In the genomic region with DNA sequence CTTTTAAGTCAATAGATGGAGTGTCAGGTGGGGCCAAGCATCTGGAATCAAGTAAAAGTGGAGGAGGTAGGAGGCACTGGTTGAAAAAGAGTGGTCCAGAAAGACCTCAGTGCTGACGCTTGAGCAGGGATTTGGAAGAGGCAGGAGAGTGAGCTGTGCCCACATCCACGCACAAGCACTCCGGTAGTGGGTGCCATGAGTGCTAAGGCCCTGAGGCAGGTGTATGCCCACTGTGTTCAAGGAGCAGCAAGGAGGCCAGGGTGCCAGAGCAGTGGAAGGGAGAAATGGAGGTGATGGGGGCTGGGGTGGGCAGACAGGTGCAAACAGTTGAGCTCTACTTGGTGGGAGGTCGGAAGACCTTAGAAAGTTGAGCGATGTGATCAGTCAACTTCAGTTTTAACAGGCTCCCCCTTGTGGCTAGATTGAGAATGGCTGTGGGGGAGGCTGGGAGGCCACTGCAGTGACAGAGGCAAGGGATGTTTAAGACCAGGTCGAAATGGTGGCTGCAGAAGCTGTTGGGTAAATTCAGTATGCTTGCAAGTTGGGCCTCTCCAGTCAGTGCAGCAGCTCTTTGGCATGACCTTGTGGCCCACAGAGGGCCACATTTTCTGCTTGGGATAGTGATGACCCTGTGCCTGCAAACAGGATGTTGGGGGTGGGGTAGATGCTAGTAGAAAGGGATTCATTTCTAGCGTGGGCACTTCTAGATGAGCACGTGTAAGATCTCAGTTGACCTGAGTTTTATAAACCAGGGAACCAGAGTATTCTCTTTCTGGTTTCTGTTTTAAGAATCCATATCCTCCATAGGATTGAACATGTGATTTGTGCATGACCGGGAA, we compare ENCODE assay signal across 9 cellular contexts. TPM values are rescaled to one million over a fixed set of nuclear protein-coding genes. Genes with fewer than 3 reads are reported as not detected.
A peak's percentile ranks its signal among the peaks of the same experiment; 100 is the strongest.
DNase-seq lines count a peak whose midpoint lies in the region; ATAC-seq and TF ChIP-seq lines count a peak whose summit lies in the region.
"Had no signal": no experiment of that assay in that cellular context is flagged by ENCODE, and none has a peak within 500 bp of the region (broad histone marks: within the 10 kb centered on the region; RNA-seq: fewer than 3 reads in every experiment).

No MANE protein-coding gene starts in this region.

- H3K4me1 Mint-ChIP-seq in natural killer cell treated with Interleukin-12 subunit alpha and Interleukin-12 subunit beta and Interleukin-15 and Interleukin-18, amount 100 ng/mL, for 72 hours (ENCODE audit: low read depth in 2 of 2), result peaks cover 41 to 43% of the 10 kb centered on the region in 2 donors
- peaks cover 55% of the 10 kb centered on the region for H3K4me1 Mint-ChIP-seq in stimulated activated naive CD8-positive, alpha-beta T cell treated with anti-CD3 and anti-CD28 coated beads, Interleukin-15, amount 100 ng/mL, for 72 hours

- TF ChIP-seq POLR2A in erythroblast (IDR thresholded peaks at IDR 0.05; ENCODE audit: low read length), result no peak

- no peaks in the 10 kb centered on the region for H3K9me3 Mint-ChIP-seq in natural killer cell treated with Interleukin-12 subunit alpha and Interleukin-12 subunit beta and Interleukin-15 and Interleukin-18, amount 100 ng/mL, for 72 hours
- no peaks in the 10 kb centered on the region for H3K9me3 Mint-ChIP-seq in stimulated activated naive CD8-positive, alpha-beta T cell treated with anti-CD3 and anti-CD28 coated beads, Interleukin-15, amount 100 ng/mL, for 72 hours

- peaks cover 0 to 4% of the 10 kb centered on the region in 2 donors for H3K27me3 Mint-ChIP-seq in natural killer cell treated with Interleukin-12 subunit alpha and Interleukin-12 subunit beta and Interleukin-15 and Interleukin-18, amount 100 ng/mL, for 72 hours
- no peaks in the 10 kb centered on the region for H3K27me3 Mint-ChIP-seq in stimulated activated naive CD8-positive, alpha-beta T cell treated with anti-CD3 and anti-CD28 coated beads, Interleukin-15, amount 100 ng/mL, for 72 hours

- DNase-seq in SIG-M5 treated with dmso at 0.1 percent for 504 hours (lab: John Stamatoyannopoulos, UW; ENCODE audit: unreplicated experiment), result peak; percentile 40
- no peak for DNase-seq in SIG-M5 (lab: John Stamatoyannopoulos, UW)
- DNase-seq in NCI-H69 (lab: John Stamatoyannopoulos, UW), result peak; percentile 37
- peak; percentile 47 for DNase-seq in activated CD8-positive, alpha-beta memory T cell treated with anti-CD3 and anti-CD28 coated beads, Interleukin-2, amount 50 U/mL, for 1 hour (ENCODE audit: extremely low read depth)
- DNase-seq in erythroblast (lab: John Stamatoyannopoulos, UW), result peak; percentile 60 to 77
- DNase-seq in natural killer cell treated with Interleukin-12 subunit alpha and Interleukin-12 subunit beta and Interleukin-15 and Interleukin-18, amount 100 ng/mL, for 72 hours (ENCODE audit: low spot score), result peak; percentile 79
- DNase-seq in stimulated activated naive CD8-positive, alpha-beta T cell treated with anti-CD3 and anti-CD28 coated beads, Interleukin-15, amount 100 ng/mL, for 72 hours, result peak; percentile 75 to 79

- ATAC-seq in natural killer cell treated with Interleukin-12 subunit alpha and Interleukin-12 subunit beta and Interleukin-15 and Interleukin-18, amount 100 ng/mL, for 72 hours, result peak; percentile 67 to 78
- peak; percentile 79 for ATAC-seq in stimulated activated naive CD8-positive, alpha-beta T cell treated with anti-CD3 and anti-CD28 coated beads, Interleukin-15, amount 100 ng/mL, for 72 hours
- no peak for ATAC-seq in GM19023 (IDR thresholded peaks at IDR 0.05; ENCODE audit: unreplicated experiment)

- H3K27ac Mint-ChIP-seq in natural killer cell treated with Interleukin-12 subunit alpha and Interleukin-12 subunit beta and Interleukin-15 and Interleukin-18, amount 100 ng/mL, for 72 hours, result peak overlapping the region; percentile 33 to 71
- peak overlapping the region in 1 of 2 donors; percentile 13 for H3K27ac Mint-ChIP-seq in stimulated activated naive CD8-positive, alpha-beta T cell treated with anti-CD3 and anti-CD28 coated beads, Interleukin-15, amount 100 ng/mL, for 72 hours

- peak overlapping the region; percentile 62 for H3K4me3 Mint-ChIP-seq in natural killer cell treated with Interleukin-12 subunit alpha and Interleukin-12 subunit beta and Interleukin-15 and Interleukin-18, amount 100 ng/mL, for 72 hours
- peak overlapping the region in 1 of 2 donors; percentile 34 for H3K4me3 Mint-ChIP-seq in stimulated activated naive CD8-positive, alpha-beta T cell treated with anti-CD3 and anti-CD28 coated beads, Interleukin-15, amount 100 ng/mL, for 72 hours

- no peaks in the 10 kb centered on the region for H3K36me3 Mint-ChIP-seq in natural killer cell treated with Interleukin-12 subunit alpha and Interleukin-12 subunit beta and Interleukin-15 and Interleukin-18, amount 100 ng/mL, for 72 hours

RNA-seq across cellular contexts. Expression of a gene that starts 12.7 kb away (rescaled TPM):
- 1 to 10 TPM; 3.0 to 4.1 TPM for total RNA-seq in natural killer cell treated with Interleukin-12 subunit alpha and Interleukin-12 subunit beta and Interleukin-15 and Interleukin-18, amount 100 ng/mL, for 72 hours
- total RNA-seq: pulmonary artery endothelial cell had no signal

RNA-seq across cellular contexts. Expression of a gene that starts 13.4 kb away (rescaled TPM):
- total RNA-seq in natural killer cell treated with Interleukin-12 subunit alpha and Interleukin-12 subunit beta and Interleukin-15 and Interleukin-18, amount 100 ng/mL, for 72 hours, result not detected
- total RNA-seq: pulmonary artery endothelial cell had no signal

RNA-seq across cellular contexts. Expression of a gene that starts 50.9 kb away (rescaled TPM):
- total RNA-seq in natural killer cell treated with Interleukin-12 subunit alpha and Interleukin-12 subunit beta and Interleukin-15 and Interleukin-18, amount 100 ng/mL, for 72 hours, result not detected
- total RNA-seq: pulmonary artery endothelial cell had no signal
